ENCODE assay signal across 8 cellular contexts in genomic region chr6:148464319-148465010, GRCh38.
A peak's percentile ranks its signal among the peaks of the same experiment; 100 is the strongest.
DNase-seq lines count a peak whose midpoint lies in the region; ATAC-seq and TF ChIP-seq lines count a peak whose summit lies in the region.

No MANE protein-coding gene starts in this region.

- H3K36me3 Mint-ChIP-seq in T-cell: no peaks in the 10 kb centered on the region
- no peaks in the 10 kb centered on the region for H3K36me3 Mint-ChIP-seq in brain
- no peaks in the 10 kb centered on the region for H3K36me3 Mint-ChIP-seq in immature natural killer cell

- H3K4me3 Mint-ChIP-seq in T-cell (no peak overlapping the region), brain (peak overlapping the region in 2 of 5 experiments; percentile 0 to 5), immature natural killer cell (no peak overlapping the region)

- POLR2A ChIA-PET in T-cell (lab: Charles Lee): no interaction called here

- TF ChIP-seq CTCF in GM12874 (IDR thresholded peaks at IDR 0.05; ENCODE audit: insufficient read depth, low read depth, low read length) (peak; percentile 70), brain (conservative IDR thresholded peaks at IDR 0.05) (peak; percentile 97)

- H3K9me3 Mint-ChIP-seq in T-cell: no peaks in the 10 kb centered on the region
- no peaks in the 10 kb centered on the region for H3K9me3 Mint-ChIP-seq in brain
- no peaks in the 10 kb centered on the region for H3K9me3 Mint-ChIP-seq in immature natural killer cell

- H3K27ac Mint-ChIP-seq in T-cell (no peak overlapping the region), brain (peak overlapping the region in 3 of 5 experiments; percentile 17 to 74 (median 35)), immature natural killer cell (no peak overlapping the region)

- peaks cover 0 to 8% (median 0%) of the 10 kb centered on the region in 3 donors for H3K4me1 Mint-ChIP-seq in T-cell
- peaks cover 57% of the 10 kb centered on the region for H3K4me1 Mint-ChIP-seq in brain
- H3K4me1 Mint-ChIP-seq in immature natural killer cell: no peaks in the 10 kb centered on the region

- ATAC-seq in HG02588 (IDR thresholded peaks at IDR 0.05; ENCODE audit: unreplicated experiment): peak; percentile 54
- peak in 2 of 4 experiments; percentile 37 to 43 for ATAC-seq in T-cell (replicated peaks in 1 of 4)
- ATAC-seq in HG03139 (IDR thresholded peaks at IDR 0.05; ENCODE audit: unreplicated experiment): no peak

- peak; percentile 33 for DNase-seq in NCI-H1048 (lab: John Stamatoyannopoulos, UW)
- peak in 28 of 34 experiments; percentile 2 to 44 (median 26) for DNase-seq in T-cell
- DNase-seq in immature natural killer cell: peak; percentile 20 to 41 (median 23)
- DNase-seq in stimulated activated CD4-positive, alpha-beta T cell treated with anti-CD3 and anti-CD28 coated beads, Interleukin-15, amount 100 ng/mL, for 24 hours: peak; percentile 68

- H3K27me3 Mint-ChIP-seq in T-cell (peaks cover 8 to 12% of the 10 kb centered on the region in 2 donors), brain (no peaks in the 10 kb centered on the region), immature natural killer cell (ENCODE audit: low read depth in 3 of 3) (peaks cover 4 to 6% (median 4%) of the 10 kb centered on the region in 3 donors)

- CTCF ChIA-PET in T-cell (lab: Charles Lee): interaction anchor here (0.6 to 0.9 kb wide), 5 partner anchors 21 to 1615 kb away, joined by 3 to 7 read pairs (median 4); partner anchors contain the start of gene ZC3H12D (in 1 of the 2)

Comparison
In these comparisons a context has a peak if more than half of its experiments do, and no peak if none do; other contexts are left out.
1. H3K27ac Mint-ChIP-seq: peak in brain (3 of 5); none in T-cell (0 of 2) and immature natural killer cell (0 of 6).
2. Peak in every context shown above with its lines, with median percentiles within 50 percentile points of each other: DNase-seq.